In the genomic region with DNA sequence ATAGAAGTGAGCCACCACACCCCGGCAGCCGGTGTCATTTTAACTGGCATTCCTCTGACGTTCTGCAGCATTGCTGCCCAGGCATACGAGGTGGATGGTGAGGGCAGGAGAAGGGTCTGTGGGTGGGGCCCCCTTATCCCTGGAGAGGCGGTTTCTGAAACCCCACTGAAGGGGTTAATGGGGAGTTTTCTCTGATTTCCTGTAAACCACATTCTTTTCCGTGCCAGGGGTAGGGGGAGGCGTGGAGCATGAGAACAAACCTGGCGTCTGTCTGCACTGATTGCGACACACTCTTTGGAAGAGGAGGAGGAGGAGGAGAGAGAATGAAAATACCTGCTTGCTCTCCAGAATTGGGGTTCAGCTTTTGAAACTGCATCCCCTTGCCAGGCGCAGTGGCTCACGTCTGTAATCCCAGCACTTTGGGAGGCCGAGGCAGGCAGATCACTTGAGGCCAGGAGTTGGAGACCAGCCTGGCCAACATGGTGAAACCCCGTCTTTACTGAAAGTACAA, we compare ENCODE assay signal across 12 cellular contexts. TPM values are rescaled to one million over a fixed set of nuclear protein-coding genes. Genes with fewer than 3 reads are reported as not detected.
DNase-seq lines count a peak whose midpoint lies in the region; ATAC-seq and TF ChIP-seq lines count a peak whose summit lies in the region.
"Had no signal": no experiment of that assay in that cellular context is flagged by ENCODE, and none has a peak within 500 bp of the region (broad histone marks: within the 10 kb centered on the region; RNA-seq: fewer than 3 reads in every experiment).

No MANE protein-coding gene starts in this region.

- no peak overlapping the region for H3K4me3 ChIP-seq in HEK293 (ENCODE audit: low read depth, low read length)
- H3K4me3 ChIP-seq in right lobe of liver = peak overlapping the region; percentile 12 to 95 (median 39)
- no peak overlapping the region for H3K4me3 ChIP-seq in thyroid gland (replicated peaks in 1 of 3)
- H3K4me3 ChIP-seq in CD4-positive, alpha-beta memory T cell (ENCODE audit: low read length in 2 of 2) = no peak overlapping the region
- H3K4me3 ChIP-seq: SJCRH30 had no signal

- POLR2A ChIA-PET in HEK293 (lab: Yijun Ruan, JAX) = no interaction called here
- POLR2A ChIA-PET in CD4-positive, alpha-beta memory T cell (lab: Charles Lee; ENCODE audit: partially characterized antibody) = interaction anchor here (1.5 kb wide), 1 partner anchor 54 kb away, joined by 3 read pairs; no protein-coding TSS in a partner anchor

- TF ChIP-seq POLR2A in right lobe of liver (IDR thresholded peaks at IDR 0.05) (peak; percentile 49), thyroid gland (IDR thresholded peaks at IDR 0.05) (no peak)

- H3K4me1 Mint-ChIP-seq in central memory CD8-positive, alpha-beta T cell = peaks cover 28% of the 10 kb centered on the region
- H3K4me1 Mint-ChIP-seq in CD4-positive, alpha-beta memory T cell = peaks cover 4 to 22% (median 11%) of the 10 kb centered on the region in 4 donors

- no peak overlapping the region for H3K27ac ChIP-seq in HEK293 (ENCODE audit: extremely low read depth, low read depth, low read length)
- H3K27ac ChIP-seq in right lobe of liver = peak overlapping the region; percentile 65 to 86 (median 67)
- peak overlapping the region; percentile 53 to 78 (median 56) for H3K27ac ChIP-seq in thyroid gland
- H3K27ac ChIP-seq in CD4-positive, alpha-beta memory T cell (ENCODE audit: low read depth, low read length) = no peak overlapping the region
- H3K27ac ChIP-seq: SJCRH30 had no signal

- no peaks in the 10 kb centered on the region for H3K36me3 Mint-ChIP-seq in central memory CD8-positive, alpha-beta T cell (ENCODE audit: insufficient read depth)
- no peaks in the 10 kb centered on the region for H3K36me3 Mint-ChIP-seq in CD4-positive, alpha-beta memory T cell

- 2% methylated on average over 11 of the region's 13 CpGs for WGBS in right lobe of liver (ENCODE audit: insufficient coverage, low coverage, low lambda C conversion rate, missing lambda C conversion rate)
- WGBS in thyroid gland, 2 donors = 12% methylated on average over 13 of the region's 13 CpGs

- TF ChIP-seq CTCF in HEK293 (tag by site-specific recombination; IDR thresholded peaks at IDR 0.05) (no peak), right lobe of liver (IDR thresholded peaks at IDR 0.05) (no peak), thyroid gland (IDR thresholded peaks at IDR 0.05) (peak in 1 of 6 experiments; percentile 15)

- peak overlapping the region; percentile 41 for H3K27ac Mint-ChIP-seq in central memory CD8-positive, alpha-beta T cell (ENCODE audit: low read depth)
- no peak overlapping the region for H3K27ac Mint-ChIP-seq in CD4-positive, alpha-beta memory T cell
- H3K27ac Mint-ChIP-seq: activated CD8-positive, alpha-beta T cell treated with anti-CD3 and anti-CD28 coated beads for 36 hours had no signal

- H3K27me3 ChIP-seq in right lobe of liver (no peaks in the 10 kb centered on the region), thyroid gland (no peaks in the 10 kb centered on the region)
- no peaks in the 10 kb centered on the region for H3K27me3 ChIP-seq in CD4-positive, alpha-beta memory T cell (ENCODE audit: insufficient read depth, low read length)

- no peak overlapping the region for H3K4me3 Mint-ChIP-seq in central memory CD8-positive, alpha-beta T cell
- H3K4me3 Mint-ChIP-seq in CD4-positive, alpha-beta memory T cell = no peak overlapping the region
- H3K4me3 Mint-ChIP-seq: activated CD8-positive, alpha-beta T cell treated with anti-CD3 and anti-CD28 coated beads for 36 hours had no signal

- H3K9me3 Mint-ChIP-seq in central memory CD8-positive, alpha-beta T cell = no peaks in the 10 kb centered on the region
- no peaks in the 10 kb centered on the region for H3K9me3 Mint-ChIP-seq in CD4-positive, alpha-beta memory T cell
- H3K9me3 Mint-ChIP-seq: activated CD8-positive, alpha-beta T cell treated with anti-CD3 and anti-CD28 coated beads for 36 hours had no signal

- CTCF ChIA-PET in HEK293 (lab: Yijun Ruan, JAX) = no interaction called here
- CTCF ChIA-PET in CD4-positive, alpha-beta memory T cell (lab: Charles Lee; ENCODE audit: partially characterized antibody) = no interaction called here

- no peak for DNase-seq in central memory CD8-positive, alpha-beta T cell (ENCODE audit: low spot score in 2 of 2)
- DNase-seq in right lobe of liver = peak; percentile 68 to 90 (median 78)
- peak; percentile 75 to 80 for DNase-seq in thyroid gland
- no peak for DNase-seq in middle frontal gyrus (ENCODE audit: extremely low spot score, low spot score)
- DNase-seq in inferior parietal cortex (ENCODE audit: extremely low spot score) = no peak
- no peak for DNase-seq in CD4-positive, alpha-beta memory T cell
- DNase-seq: activated CD8-positive, alpha-beta T cell treated with anti-CD3 and anti-CD28 coated beads for 36 hours; glutamatergic neuron; NCI-H146; SJCRH30 had no signal

- H3K36me3 ChIP-seq in HEK293 (ENCODE audit: control insufficient read depth in 2 of 2, insufficient read depth in 1 of 2, low read length in 2 of 2) (no peaks in the 10 kb centered on the region), right lobe of liver (peaks cover 0 to 3% (median 2%) of the 10 kb centered on the region in 4 donors), thyroid gland (no peaks in the 10 kb centered on the region)
- no peaks in the 10 kb centered on the region for H3K36me3 ChIP-seq in CD4-positive, alpha-beta memory T cell (ENCODE audit: insufficient read depth, low read length)
- H3K36me3 ChIP-seq: SJCRH30 had no signal

- no peaks in the 10 kb centered on the region for H3K27me3 Mint-ChIP-seq in central memory CD8-positive, alpha-beta T cell
- H3K27me3 Mint-ChIP-seq in CD4-positive, alpha-beta memory T cell = no peaks in the 10 kb centered on the region
- H3K27me3 Mint-ChIP-seq: activated CD8-positive, alpha-beta T cell treated with anti-CD3 and anti-CD28 coated beads for 36 hours had no signal

- intact Hi-C loops in right lobe of liver (cut with DNase I) (no loop called here), thyroid gland (cut with DNase I) (no loop called here)
- intact Hi-C loops in CD4-positive, alpha-beta memory T cell (cut with micrococcal nuclease) = no loop called here

- no peaks in the 10 kb centered on the region for H3K4me1 ChIP-seq in HEK293 (ENCODE audit: control insufficient read depth, insufficient read depth, low read length)
- peaks cover 0 to 64% (median 17%) of the 10 kb centered on the region in 4 donors for H3K4me1 ChIP-seq in right lobe of liver
- H3K4me1 ChIP-seq in thyroid gland = peaks cover 12 to 26% of the 10 kb centered on the region in 2 donors
- H3K4me1 ChIP-seq in CD4-positive, alpha-beta memory T cell (ENCODE audit: insufficient read depth, low read length) = peaks cover 5% of the 10 kb centered on the region
- H3K4me1 ChIP-seq: SJCRH30 had no signal

- H3K9me3 ChIP-seq in HEK293 (ENCODE audit: control insufficient read depth, insufficient read depth, low read depth, low read length) = no peaks in the 10 kb centered on the region
- H3K9me3 ChIP-seq in right lobe of liver = no peaks in the 10 kb centered on the region
- no peaks in the 10 kb centered on the region for H3K9me3 ChIP-seq in thyroid gland
- no peaks in the 10 kb centered on the region for H3K9me3 ChIP-seq in CD4-positive, alpha-beta memory T cell (ENCODE audit: control insufficient read depth in 1 of 2, low read length in 2 of 2)
- H3K9me3 ChIP-seq: SJCRH30 had no signal

- ATAC-seq in central memory CD8-positive, alpha-beta T cell (replicated peaks; ENCODE audit: extremely low read depth, poor library complexity, severe bottlenecking) = no peak
- ATAC-seq in right lobe of liver (peak in 3 of 4 donors; percentile 4 to 25 (median 5)), HG02970 (IDR thresholded peaks at IDR 0.05; ENCODE audit: low FRiP score, unreplicated experiment) (no peak)
- ATAC-seq: activated CD8-positive, alpha-beta T cell treated with anti-CD3 and anti-CD28 coated beads for 36 hours had no signal

TF ChIP-seq in HEK293, 187 proteins besides CTCF, POLR2A, EP300 and RAD21 (continues in another document):
- TF ChIP-seq ZNF707 (tag by site-specific recombination; IDR thresholded peaks at IDR 0.05) = no peak
- TF ChIP-seq ZNF548 (tag by site-specific recombination; IDR thresholded peaks at IDR 0.05) = no peak

RNA-seq across cellular contexts. Expression of gene C3, which starts 2.7 kb away (rescaled TPM):
- over 10,000 TPM; 10,569 to 17,502 (median 15,749) TPM for total RNA-seq in right lobe of liver
- 100 to 1,000 TPM; 126 to 631 (median 350) TPM for total RNA-seq in thyroid gland
- total RNA-seq in CD4-positive, alpha-beta memory T cell = 1 to 10 TPM; 1.5 to 2.2 TPM
- not detected for polyA plus RNA-seq in CD4-positive, alpha-beta memory T cell
- total RNA-seq: SJCRH30 had no signal

RNA-seq across cellular contexts. Expression of gene GPR108, which starts 14.2 kb away (rescaled TPM):
- total RNA-seq in right lobe of liver = 10 to 100 TPM; 22.3 to 53.0 (median 41.3) TPM
- 100 to 1,000 TPM in 3 of 4 donors, 10 to 100 TPM in 1; 87.9 to 152 (median 116) TPM for total RNA-seq in thyroid gland
- total RNA-seq in CD4-positive, alpha-beta memory T cell = 10 to 100 TPM; 75.6 to 85.3 TPM
- polyA plus RNA-seq in CD4-positive, alpha-beta memory T cell = 100 to 1,000 TPM in 1 of 2 donors, 10 to 100 TPM in 1; 99.2 to 183 TPM

RNA-seq across cellular contexts. Expression of gene TRIP10, which starts 16.3 kb away (rescaled TPM):
- 10 to 100 TPM in 2 of 6 experiments, 1 to 10 TPM in 4; 7.5 to 14.9 (median 9.3) TPM for total RNA-seq in right lobe of liver
- total RNA-seq in thyroid gland = 10 to 100 TPM; 48.9 to 65.8 (median 58.8) TPM
- 1 to 10 TPM; 6.1 to 6.5 TPM for total RNA-seq in CD4-positive, alpha-beta memory T cell
- 1 to 10 TPM; 1.1 to 2.0 TPM for polyA plus RNA-seq in CD4-positive, alpha-beta memory T cell

RNA-seq across cellular contexts. Expression of gene SH2D3A, which starts 44.1 kb away (rescaled TPM):
- total RNA-seq in right lobe of liver (1 to 10 TPM in 4 of 6 experiments, under 1 TPM in 2; 0.72 to 2.3 (median 1.3) TPM), thyroid gland (10 to 100 TPM; 14.1 to 27.4 (median 20.7) TPM)
- total RNA-seq in CD4-positive, alpha-beta memory T cell = 10 to 100 TPM; 59.3 to 64.3 TPM
- 10 to 100 TPM; 26.9 to 37.9 TPM for polyA plus RNA-seq in CD4-positive, alpha-beta memory T cell
- total RNA-seq: SJCRH30 had no signal

RNA-seq across cellular contexts. Expression of gene VAV1, which starts 49.3 kb away (rescaled TPM):
- 1 to 10 TPM; 1.1 to 7.9 (median 3.1) TPM for total RNA-seq in right lobe of liver
- 1 to 10 TPM; 1.7 to 4.3 (median 2.6) TPM for total RNA-seq in thyroid gland
- 10 to 100 TPM; 82.5 to 87.6 TPM for total RNA-seq in CD4-positive, alpha-beta memory T cell
- 10 to 100 TPM; 16.0 to 23.9 TPM for polyA plus RNA-seq in CD4-positive, alpha-beta memory T cell
- total RNA-seq: SJCRH30 had no signal

Comparison
In these comparisons a context has a peak if more than half of its experiments do, and no peak if none do; other contexts are left out.
1. H3K27ac ChIP-seq: peak in right lobe of liver (3 of 3) and thyroid gland (3 of 3); none in HEK293 (single experiment) and CD4-positive, alpha-beta memory T cell (single experiment).
2. H3K4me3 ChIP-seq: peak in right lobe of liver (3 of 3); none in HEK293 (single experiment), thyroid gland (0 of 3) and CD4-positive, alpha-beta memory T cell (0 of 2).
3. ATAC-seq: peak in right lobe of liver (3 of 4); none in central memory CD8-positive, alpha-beta T cell (single experiment) and HG02970 (single experiment).
4. DNase-seq: peak in right lobe of liver (3 of 3) and thyroid gland (2 of 2); none in central memory CD8-positive, alpha-beta T cell (0 of 2), middle frontal gyrus (single experiment), inferior parietal cortex (single experiment) and CD4-positive, alpha-beta memory T cell (0 of 5).
5. RNA of gene C3, which starts 2.7 kb away (total RNA-seq): 10,569 to 17,502 TPM in right lobe of liver and 126 to 631 TPM in thyroid gland; 1.5 to 2.2 TPM in CD4-positive, alpha-beta memory T cell; every median in the first group is over 10 times any median in the second.